ENCODE assay signal across 1 cellular context in genomic region chr14:67571991-67572323, GRCh38.
TF ChIP-seq lines count a peak whose summit lies in the region.

No MANE protein-coding gene starts in this region.

TF ChIP-seq in WTC11, 78 proteins besides CTCF, POLR2A, EP300 and RAD21 (continued from another document):
- TF ChIP-seq ZNF425 (CRISPR knock-in tag; conservative IDR thresholded peaks at IDR 0.05) (no peak), CREB1 (CRISPR knock-in tag; IDR thresholded peaks at IDR 0.05) (no peak), PRRX2 (CRISPR knock-in tag; IDR thresholded peaks at IDR 0.05) (no peak), NFYB (CRISPR knock-in tag; conservative IDR thresholded peaks at IDR 0.05; ENCODE audit: low read depth) (no peak), SMAD3 (CRISPR knock-in tag; IDR thresholded peaks at IDR 0.05; ENCODE audit: borderline replicate concordance) (no peak)
